In the genomic region with DNA sequence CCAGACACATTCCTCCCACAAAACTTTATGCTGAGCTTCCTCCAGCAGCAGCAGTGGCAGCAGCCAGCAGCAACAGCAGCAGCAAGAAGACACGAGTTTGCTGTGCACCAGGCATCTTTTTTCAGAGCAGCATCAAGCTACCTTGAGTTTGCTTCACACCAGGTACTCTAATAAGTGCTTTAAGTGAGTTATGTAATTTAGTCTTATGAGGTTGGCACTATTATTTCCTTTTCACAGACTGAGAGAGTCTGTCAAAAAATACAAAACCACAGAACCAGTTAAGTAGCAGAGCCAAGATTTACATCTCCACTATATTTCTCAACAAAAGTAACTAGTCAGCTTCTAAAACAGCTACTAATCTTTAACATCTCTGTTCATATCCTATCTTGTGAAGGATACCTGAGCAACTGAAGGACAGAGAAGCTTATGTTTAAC, we compare ENCODE assay signal across 16 cellular contexts. TPM values are rescaled to one million over a fixed set of nuclear protein-coding genes. Genes with fewer than 3 reads are reported as not detected.
A peak's percentile ranks its signal among the peaks of the same experiment; 100 is the strongest.
DNase-seq lines count a peak whose midpoint lies in the region; ATAC-seq and TF ChIP-seq lines count a peak whose summit lies in the region.
"Had no signal": no experiment of that assay in that cellular context is flagged by ENCODE, and none has a peak within 500 bp of the region (broad histone marks: within the 10 kb centered on the region; RNA-seq: fewer than 3 reads in every experiment).

No MANE protein-coding gene starts in this region.

- no peak overlapping the region for H3K4me2 ChIP-seq in DND-41 (ENCODE audit: insufficient read depth, low read length)
- H3K4me2 ChIP-seq in KMS-11 = peak overlapping the region; percentile 2; the same call in 1 of the 2 replicates

- H3K9me3 ChIP-seq in DND-41 (ENCODE audit: insufficient read depth, low read length, severe bottlenecking) (no peaks in the 10 kb centered on the region), mucosa of descending colon (no peaks in the 10 kb centered on the region), gastrocnemius medialis (no peaks in the 10 kb centered on the region)

- peaks cover 39% of the 10 kb centered on the region for H3K36me3 Mint-ChIP-seq in activated naive CD8-positive, alpha-beta T cell treated with anti-CD3 and anti-CD28 coated beads for 36 hours

- H3K27ac ChIP-seq in DND-41 (ENCODE audit: low read length) = peak overlapping the region; percentile 8; the same call in 1 of the 2 replicates
- no peak overlapping the region for H3K27ac ChIP-seq in KMS-11
- H3K27ac ChIP-seq in gastrocnemius medialis = no peak overlapping the region
- H3K27ac ChIP-seq: C4-2B had no signal

- intact Hi-C loops in mucosa of descending colon (cut with DNase I, micrococcal nuclease) = no loop called here
- intact Hi-C loops in gastrocnemius medialis (cut with DNase I; ENCODE audit: low total_unique reads) = no loop called here

- in situ Hi-C loops in gastrocnemius medialis (cut with MboI; ENCODE audit: low sequenced_read_pairs in 4 of 4) = no loop called here

- peaks cover 57% of the 10 kb centered on the region for H3K4me1 Mint-ChIP-seq in activated naive CD8-positive, alpha-beta T cell treated with anti-CD3 and anti-CD28 coated beads for 36 hours

- H3K27ac Mint-ChIP-seq in activated naive CD8-positive, alpha-beta T cell treated with anti-CD3 and anti-CD28 coated beads for 36 hours = peak overlapping the region; percentile 71

- peaks cover 5% of the 10 kb centered on the region for H3K9me3 Mint-ChIP-seq in activated naive CD8-positive, alpha-beta T cell treated with anti-CD3 and anti-CD28 coated beads for 36 hours
- H3K9me3 Mint-ChIP-seq: nephron had no signal

- DNase-seq in DND-41 (no peak), mucosa of descending colon (no peak), T1000 (lab: John Stamatoyannopoulos, UW) (no peak), medulla oblongata (ENCODE audit: extremely low spot score) (no peak), mesenteric fat pad (ENCODE audit: low spot score) (no peak), gastrocnemius medialis (no peak)
- no peak for DNase-seq in activated naive CD8-positive, alpha-beta T cell treated with anti-CD3 and anti-CD28 coated beads for 36 hours
- DNase-seq: GOT3, IMR-90, left cardiac atrium, NCI-H1436 treated with DMSO at 0.1 percent for 48 hours, NCI-H446 treated with DMSO at 0.1 percent for 48 hours, SW 1271 had no signal

- H3K9ac ChIP-seq in DND-41 (ENCODE audit: low read depth, low read length) = no peak overlapping the region
- no peak overlapping the region for H3K9ac ChIP-seq in KMS-11

- ATAC-seq in DND-41 (ENCODE audit: insufficient read depth, low read depth) = no peak
- ATAC-seq in mucosa of descending colon = peak; percentile 28
- ATAC-seq in gastrocnemius medialis = no peak

- H4K20me1 ChIP-seq in DND-41 (ENCODE audit: insufficient read depth, low read length) = peaks cover 44% of the 10 kb centered on the region; the same call in 1 of the 2 replicates
- 0 out of 2 replicates have a peak, but pooled peaks cover 7% of the 10 kb centered on the region for H4K20me1 ChIP-seq in KMS-11 (ENCODE audit: insufficient read depth)

- no peak overlapping the region for H3K4me3 Mint-ChIP-seq in activated naive CD8-positive, alpha-beta T cell treated with anti-CD3 and anti-CD28 coated beads for 36 hours
- H3K4me3 Mint-ChIP-seq: nephron had no signal

- peaks cover 74% of the 10 kb centered on the region for H3K36me3 ChIP-seq in DND-41 (ENCODE audit: insufficient read depth, low read length)
- H3K36me3 ChIP-seq in KMS-11 (ENCODE audit: insufficient read depth) = no peaks in the 10 kb centered on the region
- no peaks in the 10 kb centered on the region for H3K36me3 ChIP-seq in mucosa of descending colon (ENCODE audit: low read depth)
- H3K36me3 ChIP-seq in gastrocnemius medialis = no peaks in the 10 kb centered on the region

- TF ChIP-seq CTCF in DND-41 (IDR thresholded peaks at IDR 0.05; ENCODE audit: borderline replicate concordance, extremely low read depth, low read length, poor library complexity, severe bottlenecking) (no peak), KMS-11 (conservative IDR thresholded peaks at IDR 0.05; ENCODE audit: low read depth, low read length) (no peak), mucosa of descending colon (IDR thresholded peaks at IDR 0.05) (no peak), gastrocnemius medialis (IDR thresholded peaks at IDR 0.05 in 4 of 5, conservative IDR thresholded peaks at IDR 0.05 in 1 of 5) (no peak)

- H3K4me3 ChIP-seq in DND-41 (ENCODE audit: low read depth in 1 of 2, low read length in 2 of 2) (no peak overlapping the region), KMS-11 (IDR thresholded peaks at IDR 0.05; ENCODE audit: insufficient read depth, low read depth, low read length) (no peak overlapping the region), mucosa of descending colon (no peak overlapping the region), gastrocnemius medialis (no peak overlapping the region)

- no peaks in the 10 kb centered on the region for H3K27me3 Mint-ChIP-seq in activated naive CD8-positive, alpha-beta T cell treated with anti-CD3 and anti-CD28 coated beads for 36 hours

- H3K79me2 ChIP-seq in DND-41 (ENCODE audit: insufficient read depth, low read length) (peaks cover 97% of the 10 kb centered on the region), KMS-11 (ENCODE audit: insufficient read depth, low read depth) (peaks cover 74% of the 10 kb centered on the region)

- peaks cover 13% of the 10 kb centered on the region for H3K4me1 ChIP-seq in DND-41 (ENCODE audit: insufficient read depth, low read length)
- H3K4me1 ChIP-seq in KMS-11 (ENCODE audit: low read depth, poor library complexity, severe bottlenecking) = peaks cover 46% of the 10 kb centered on the region
- peaks cover 11% of the 10 kb centered on the region for H3K4me1 ChIP-seq in mucosa of descending colon (ENCODE audit: low read depth)
- H3K4me1 ChIP-seq in gastrocnemius medialis = peaks cover 18 to 24% of the 10 kb centered on the region in 2 donors

- H2AFZ ChIP-seq in DND-41 (ENCODE audit: low read depth, low read length) = no peak overlapping the region
- H2AFZ ChIP-seq in KMS-11 (ENCODE audit: low read depth) = no peak overlapping the region

- TF ChIP-seq POLR2A in gastrocnemius medialis (IDR thresholded peaks at IDR 0.05) = no peak

- no peaks in the 10 kb centered on the region for H3K27me3 ChIP-seq in DND-41 (ENCODE audit: insufficient read depth, low read length, poor library complexity)
- no peaks in the 10 kb centered on the region for H3K27me3 ChIP-seq in KMS-11 (ENCODE audit: insufficient read depth, low read depth)
- H3K27me3 ChIP-seq in gastrocnemius medialis = no peaks in the 10 kb centered on the region

RNA-seq across cellular contexts. Expression of a gene that starts 23.7 kb away (rescaled TPM):
- 10 to 100 TPM; 54.9 to 56.5 TPM for total RNA-seq in activated naive CD8-positive, alpha-beta T cell treated with anti-CD3 and anti-CD28 coated beads for 36 hours
- total RNA-seq in mucosa of descending colon (10 to 100 TPM; 33.4 to 58.4 (median 38.7) TPM), mesenteric fat pad (42.2 TPM), gastrocnemius medialis (10 to 100 TPM; 44.7 to 93.1 (median 63.3) TPM)
